ENCODE assay signal across 16 cellular contexts in genomic region chr1:245247791-245248789, GRCh38.
DNase-seq lines count a peak whose midpoint lies in the region; ATAC-seq and TF ChIP-seq lines count a peak whose summit lies in the region.
"Had no signal": no experiment of that assay in that cellular context is flagged by ENCODE, and none has a peak within 500 bp of the region (broad histone marks: within the 10 kb centered on the region; RNA-seq: fewer than 3 reads in every experiment).

No MANE protein-coding gene starts in this region.

- H3K4me1 ChIP-seq in right atrium auricular region (no peaks in the 10 kb centered on the region), heart left ventricle (no peaks in the 10 kb centered on the region), right lobe of liver (no peaks in the 10 kb centered on the region)
- H3K4me1 ChIP-seq: HAP-1 had no signal

- 77 to 79% (median 78%) methylated on average over 26 to 27 of the region's 27 CpGs for WGBS in heart left ventricle, 4 donors
- 64% methylated on average over 19 of the region's 27 CpGs for WGBS in right lobe of liver (ENCODE audit: insufficient coverage, low coverage, low lambda C conversion rate, missing lambda C conversion rate)

- ATAC-seq in heart left ventricle (no peak), right lobe of liver (peak; percentile 29 to 71 (median 36)), GM21576 (IDR thresholded peaks at IDR 0.05; ENCODE audit: unreplicated experiment) (no peak), GM18858 (IDR thresholded peaks at IDR 0.05; ENCODE audit: unreplicated experiment) (no peak)
- ATAC-seq: CD8-positive, alpha-beta T cell had no signal

- H3K9me3 ChIP-seq in right atrium auricular region, result peaks cover 0 to 6% of the 10 kb centered on the region in 2 donors
- peaks cover 0 to 16% (median 3%) of the 10 kb centered on the region in 12 donors for H3K9me3 ChIP-seq in heart left ventricle
- no peaks in the 10 kb centered on the region for H3K9me3 ChIP-seq in right lobe of liver
- H3K9me3 ChIP-seq: HAP-1, SK-N-SH had no signal

- TF ChIP-seq POLR2A in heart left ventricle (IDR thresholded peaks at IDR 0.05) (no peak), right lobe of liver (IDR thresholded peaks at IDR 0.05) (no peak)

- TF ChIP-seq CTCF in right atrium auricular region (IDR thresholded peaks at IDR 0.05) (no peak), heart left ventricle (IDR thresholded peaks at IDR 0.05) (no peak), right lobe of liver (IDR thresholded peaks at IDR 0.05) (no peak)

- H3K36me3 ChIP-seq in right atrium auricular region (no peaks in the 10 kb centered on the region), heart left ventricle (no peaks in the 10 kb centered on the region), right lobe of liver (no peaks in the 10 kb centered on the region)
- H3K36me3 ChIP-seq: HAP-1 had no signal

- H3K27me3 ChIP-seq in right atrium auricular region (no peaks in the 10 kb centered on the region), heart left ventricle (peaks cover 0 to 58% (median 0%) of the 10 kb centered on the region in 9 donors), right lobe of liver (no peaks in the 10 kb centered on the region)

- peak; percentile 38 for DNase-seq in right atrium auricular region (ENCODE audit: low spot score)
- no peak for DNase-seq in heart left ventricle
- DNase-seq in cerebellar cortex (ENCODE audit: low spot score), result peak; percentile 66
- no peak for DNase-seq in right lobe of liver
- peak; percentile 42 for DNase-seq in ureter (ENCODE audit: low spot score)
- DNase-seq in NCI-H524 (lab: John Stamatoyannopoulos, UW), result no peak
- DNase-seq: DND-41, GDM1, NCI-H1436, NCI-H2029 treated with DMSO at 0.1 percent for 48 hours, NCI-H2171 treated with DMSO at 0.1 percent for 48 hours, SK-N-SH had no signal

- H3K27ac ChIP-seq in right atrium auricular region, result no peak overlapping the region
- no peak overlapping the region for H3K27ac ChIP-seq in heart left ventricle
- H3K27ac ChIP-seq in right lobe of liver, result no peak overlapping the region

- H3K4me3 ChIP-seq in right atrium auricular region (no peak overlapping the region), heart left ventricle (no peak overlapping the region), right lobe of liver (no peak overlapping the region)
- H3K4me3 ChIP-seq: HAP-1 had no signal

- intact Hi-C loops in heart left ventricle (cut with DNase I) (no loop called here), right lobe of liver (cut with DNase I) (no loop called here)

Comparison
In these comparisons a context has a peak if more than half of its experiments do, and no peak if none do; other contexts are left out.
1. DNase-seq: peak in right atrium auricular region (single experiment), cerebellar cortex (single experiment) and ureter (single experiment); none in heart left ventricle (0 of 5), right lobe of liver (0 of 3) and NCI-H524 (0 of 2).
2. ATAC-seq: peak in right lobe of liver (4 of 4); none in heart left ventricle (0 of 4), GM21576 (single experiment) and GM18858 (single experiment).